In the genomic region with DNA sequence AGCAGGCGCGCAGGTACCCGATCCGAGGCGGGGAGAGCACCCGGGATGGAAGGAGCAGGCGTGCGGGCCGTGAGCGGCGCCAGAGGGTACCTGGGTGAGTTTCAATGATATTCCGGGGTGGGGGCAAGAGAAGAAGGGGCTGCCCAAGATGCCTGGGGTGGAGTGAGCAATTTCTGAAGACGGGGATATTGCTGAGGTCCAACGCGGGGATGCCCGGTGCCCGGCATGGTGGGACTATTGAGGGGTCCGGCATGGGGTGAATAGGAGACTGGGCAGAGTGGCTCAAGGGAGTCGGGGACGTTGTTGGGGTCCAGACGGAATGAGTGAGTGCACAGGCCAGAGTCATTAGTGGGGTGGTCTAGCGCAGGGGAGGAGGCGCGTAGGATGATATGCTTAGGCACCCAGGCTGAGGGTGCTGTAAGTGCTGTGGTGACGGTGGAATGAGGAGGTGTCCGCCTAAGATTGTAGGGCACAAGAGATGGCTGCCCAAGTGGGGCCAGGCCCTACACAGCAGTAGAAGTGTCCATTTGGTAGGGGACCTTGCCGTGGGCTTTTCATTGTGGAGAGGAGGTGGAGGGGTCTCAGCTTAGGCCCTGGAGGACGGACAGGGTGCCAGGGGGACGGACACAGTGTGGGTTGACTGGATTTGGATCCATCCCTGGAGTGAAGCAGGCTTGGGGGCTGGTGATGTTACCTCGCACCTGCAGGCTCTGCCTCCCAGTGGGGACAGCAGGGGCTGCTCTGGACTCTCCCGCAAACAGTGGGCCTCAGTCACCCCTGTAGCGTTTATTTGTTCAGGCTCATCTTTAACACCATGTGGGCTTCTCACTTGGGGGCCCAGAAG, we compare ENCODE assay signal across 8 cellular contexts. TPM values are rescaled to one million over a fixed set of nuclear protein-coding genes. Genes with fewer than 3 reads are reported as not detected.
DNase-seq lines count a peak whose midpoint lies in the region; ATAC-seq and TF ChIP-seq lines count a peak whose summit lies in the region.

No MANE protein-coding gene starts in this region.

- intact Hi-C loops in ovary (cut with DNase I), result loop anchor here in 1 of 4 donors (5.0 kb wide), 1 partner anchor 1235 kb away; the partner anchor contains the start of gene FPGS

- DNase-seq in ELR (ENCODE audit: low read depth) (peak; percentile 23), SK-N-SH (no peak), fibroblast of pulmonary artery (ENCODE audit: low read depth) (no peak), ovary (no peak), superior temporal gyrus (ENCODE audit: extremely low spot score) (no peak), NCI-H1930 (lab: John Stamatoyannopoulos, UW) (no peak), GF-D8 (lab: John Stamatoyannopoulos, UW) (no peak)

- 7% methylated on average over 29 of the region's 32 CpGs for WGBS in SK-N-SH (ENCODE audit: low lambda C conversion rate)
- 4 to 7% (median 6%) methylated on average over 31 to 32 of the region's 32 CpGs for WGBS in ovary, 3 donors

- peak overlapping the region; percentile 85 for H3K9ac ChIP-seq in SK-N-SH

- H3K36me3 ChIP-seq in SK-N-SH (replicated peaks in 1 of 2; ENCODE audit: control insufficient read depth in 1 of 2, insufficient read depth in 2 of 2, low read length in 1 of 2) (peaks cover 0 to 6% of the 10 kb centered on the region in 2 experiments), ovary (no peaks in the 10 kb centered on the region)

- ATAC-seq in HG02870 (IDR thresholded peaks at IDR 0.05; ENCODE audit: unreplicated experiment), result no peak

- no peaks in the 10 kb centered on the region for H3K9me3 ChIP-seq in SK-N-SH
- H3K9me3 ChIP-seq in ovary, result no peaks in the 10 kb centered on the region

- TF ChIP-seq CTCF in SK-N-SH (IDR thresholded peaks at IDR 0.05) (no peak), fibroblast of pulmonary artery (IDR thresholded peaks at IDR 0.05; ENCODE audit: low read length, missing control alignments) (no peak), ovary (IDR thresholded peaks at IDR 0.05) (no peak)

- H3K27ac ChIP-seq in SK-N-SH (ENCODE audit: low read depth in 2 of 2, low read length in 1 of 2) (peak overlapping the region; percentile 37 to 60; a peak in 2 of 4 replicates), ovary (no peak overlapping the region)

- no peaks in the 10 kb centered on the region for H3F3A ChIP-seq in SK-N-SH (replicated peaks; ENCODE audit: insufficient read depth)

- H3K4me2 ChIP-seq in SK-N-SH, result peak overlapping the region; percentile 93

- CTCF ChIA-PET in SK-N-SH (lab: Yijun Ruan, JAX), result interaction anchor here (0.8 to 1.3 kb wide), 2 partner anchors 8 to 9 kb away, joined by 3 to 4 read pairs; partner anchors contain the start of gene SH3GLB2

- H3K27me3 ChIP-seq in SK-N-SH (ENCODE audit: insufficient read depth) (no peaks in the 10 kb centered on the region), ovary (no peaks in the 10 kb centered on the region)

- TF ChIP-seq EP300 in SK-N-SH (IDR thresholded peaks at IDR 0.05; ENCODE audit: borderline replicate concordance in 1 of 2, low read depth in 1 of 2, low read length in 1 of 2) (no peak), ovary (IDR thresholded peaks at IDR 0.05) (no peak)

- H2AFZ ChIP-seq in SK-N-SH (ENCODE audit: low read depth), result peak overlapping the region; percentile 92

- no peak for TF ChIP-seq RAD21 in SK-N-SH (IDR thresholded peaks at IDR 0.05; ENCODE audit: low read length)

- POLR2A ChIA-PET in SK-N-SH (lab: Yijun Ruan, JAX), result interaction anchor here (0.5 kb wide), 1 partner anchor 90 kb away, joined by 3 read pairs; no protein-coding TSS in a partner anchor

- H3K79me2 ChIP-seq in SK-N-SH (ENCODE audit: insufficient read depth), result peaks cover 37% of the 10 kb centered on the region

- H3K9me2 ChIP-seq in SK-N-SH, result no peaks in the 10 kb centered on the region

- TF ChIP-seq POLR2A in ovary (IDR thresholded peaks at IDR 0.05), result no peak

- H3K4me3 ChIP-seq in SK-N-SH (ENCODE audit: low read depth in 2 of 2, low read length in 1 of 2) (peak overlapping the region; percentile 88 to 93), fibroblast of pulmonary artery (replicated peaks; ENCODE audit: low read depth, low read length) (peak overlapping the region; percentile 96), ovary (peak overlapping the region; percentile 97)

- H3K4me1 ChIP-seq in SK-N-SH (ENCODE audit: control insufficient read depth in 1 of 2, insufficient read depth in 2 of 2, low read depth in 1 of 2, low read length in 1 of 2) (peaks cover 7 to 31% of the 10 kb centered on the region in 2 experiments; a peak in 3 of 4 replicates), ovary (ENCODE audit: insufficient read depth) (peaks cover 12% of the 10 kb centered on the region)

- peaks cover 4% of the 10 kb centered on the region; the same call in 1 of the 2 replicates for H4K20me1 ChIP-seq in SK-N-SH (ENCODE audit: insufficient read depth)

TF ChIP-seq in SK-N-SH, 30 proteins besides CTCF, POLR2A, EP300 and RAD21:
- TF ChIP-seq ELF1 (IDR thresholded peaks at IDR 0.05) (no peak), FOXM1 (IDR thresholded peaks at IDR 0.05; ENCODE audit: low read depth) (no peak), GABPA (IDR thresholded peaks at IDR 0.05; ENCODE audit: low read depth) (no peak), FOXJ3 (CRISPR knock-in tag; IDR thresholded peaks at IDR 0.05) (no peak), YY1 (IDR thresholded peaks at IDR 0.05; ENCODE audit: low read depth) (no peak; the same call in 1 of the 2 replicates), IRF3 (IDR thresholded peaks at IDR 0.05; ENCODE audit: low read depth, low read length) (no peak), NRF1 (IDR thresholded peaks at IDR 0.05; ENCODE audit: low read depth, low read length) (no peak), TCF12 (IDR thresholded peaks at IDR 0.05) (no peak), NFIC (IDR thresholded peaks at IDR 0.05; ENCODE audit: borderline replicate concordance) (no peak), RFX5 (IDR thresholded peaks at IDR 0.05; ENCODE audit: low read length) (no peak), JUND (IDR thresholded peaks at IDR 0.05) (no peak), GATA2 (CRISPR knock-in tag; IDR thresholded peaks at IDR 0.05) (no peak)
- TF ChIP-seq, protein P1, sequence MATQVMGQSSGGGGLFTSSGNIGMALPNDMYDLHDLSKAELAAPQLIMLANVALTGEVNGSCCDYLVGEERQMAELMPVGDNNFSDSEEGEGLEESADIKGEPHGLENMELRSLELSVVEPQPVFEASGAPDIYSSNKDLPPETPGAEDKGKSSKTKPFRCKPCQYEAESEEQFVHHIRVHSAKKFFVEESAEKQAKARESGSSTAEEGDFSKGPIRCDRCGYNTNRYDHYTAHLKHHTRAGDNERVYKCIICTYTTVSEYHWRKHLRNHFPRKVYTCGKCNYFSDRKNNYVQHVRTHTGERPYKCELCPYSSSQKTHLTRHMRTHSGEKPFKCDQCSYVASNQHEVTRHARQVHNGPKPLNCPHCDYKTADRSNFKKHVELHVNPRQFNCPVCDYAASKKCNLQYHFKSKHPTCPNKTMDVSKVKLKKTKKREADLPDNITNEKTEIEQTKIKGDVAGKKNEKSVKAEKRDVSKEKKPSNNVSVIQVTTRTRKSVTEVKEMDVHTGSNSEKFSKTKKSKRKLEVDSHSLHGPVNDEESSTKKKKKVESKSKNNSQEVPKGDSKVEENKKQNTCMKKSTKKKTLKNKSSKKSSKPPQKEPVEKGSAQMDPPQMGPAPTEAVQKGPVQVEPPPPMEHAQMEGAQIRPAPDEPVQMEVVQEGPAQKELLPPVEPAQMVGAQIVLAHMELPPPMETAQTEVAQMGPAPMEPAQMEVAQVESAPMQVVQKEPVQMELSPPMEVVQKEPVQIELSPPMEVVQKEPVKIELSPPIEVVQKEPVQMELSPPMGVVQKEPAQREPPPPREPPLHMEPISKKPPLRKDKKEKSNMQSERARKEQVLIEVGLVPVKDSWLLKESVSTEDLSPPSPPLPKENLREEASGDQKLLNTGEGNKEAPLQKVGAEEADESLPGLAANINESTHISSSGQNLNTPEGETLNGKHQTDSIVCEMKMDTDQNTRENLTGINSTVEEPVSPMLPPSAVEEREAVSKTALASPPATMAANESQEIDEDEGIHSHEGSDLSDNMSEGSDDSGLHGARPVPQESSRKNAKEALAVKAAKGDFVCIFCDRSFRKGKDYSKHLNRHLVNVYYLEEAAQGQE (IDR thresholded peaks at IDR 0.05; ENCODE audit: low read depth, low read length), result no peak

RNA-seq across cellular contexts. Expression of gene MIGA2, which starts 0.7 kb away (rescaled TPM):
- 21.2 and 26.4 TPM in 2 replicates for polyA plus RNA-seq in SK-N-SH (2012; rRNA removed)
- polyA plus RNA-seq in SK-N-SH (2012; cell fraction: cytosol; rRNA removed), result 6.0 and 9.9 TPM in 2 replicates
- 104 and 119 TPM in 2 replicates for polyA plus RNA-seq in SK-N-SH (2012; cell fraction: nucleus; rRNA removed)
- total RNA-seq in ovary, result 10 to 100 TPM; 18.7 to 36.5 (median 25.5) TPM
- 10 to 100 TPM in 1 of 2 donors, 1 to 10 TPM in 1; 2.5 to 21.7 TPM for polyA plus RNA-seq in ovary

RNA-seq across cellular contexts. Expression of gene SH3GLB2, which starts 9.0 kb away (rescaled TPM):
- polyA plus RNA-seq in SK-N-SH (2012; rRNA removed) (94.4 and 111 TPM in 2 replicates), ovary (100 to 1,000 TPM in 1 of 2 donors, 10 to 100 TPM in 1; 11.8 to 112 TPM)
- polyA plus RNA-seq in SK-N-SH (2012; cell fraction: cytosol; rRNA removed), result 24.8 and 39.7 TPM in 2 replicates
- polyA plus RNA-seq in SK-N-SH (2012; cell fraction: nucleus; rRNA removed), result 624 and 677 TPM in 2 replicates
- 100 to 1,000 TPM in 2 of 7 donors, 10 to 100 TPM in 5; 57.8 to 105 (median 88.8) TPM for total RNA-seq in ovary

RNA-seq across cellular contexts. Expression of gene DOLPP1, which starts 43.8 kb away (rescaled TPM):
- 19.9 and 20.4 TPM in 2 replicates for polyA plus RNA-seq in SK-N-SH (2012; rRNA removed)
- 11.7 and 17.0 TPM in 2 replicates for polyA plus RNA-seq in SK-N-SH (2012; cell fraction: cytosol; rRNA removed)
- polyA plus RNA-seq in SK-N-SH (2012; cell fraction: nucleus; rRNA removed), result 20.2 and 29.0 TPM in 2 replicates
- total RNA-seq in ovary, result 10 to 100 TPM in 3 of 7 donors, 1 to 10 TPM in 4; 3.3 to 16.2 (median 9.4) TPM
- 1 to 10 TPM; 6.8 to 8.6 TPM for polyA plus RNA-seq in ovary

Comparison
In these comparisons a context has a peak if more than half of its experiments do, and no peak if none do; other contexts are left out.
1. H3K27ac ChIP-seq: peak in SK-N-SH (2 of 2); none in ovary (0 of 2).
2. Peak in every context shown above with its lines, with median percentiles within 50 percentile points of each other: H3K4me3 ChIP-seq.